Comparison of ENCODE assay signal across 8 cellular contexts in the genomic region with DNA sequence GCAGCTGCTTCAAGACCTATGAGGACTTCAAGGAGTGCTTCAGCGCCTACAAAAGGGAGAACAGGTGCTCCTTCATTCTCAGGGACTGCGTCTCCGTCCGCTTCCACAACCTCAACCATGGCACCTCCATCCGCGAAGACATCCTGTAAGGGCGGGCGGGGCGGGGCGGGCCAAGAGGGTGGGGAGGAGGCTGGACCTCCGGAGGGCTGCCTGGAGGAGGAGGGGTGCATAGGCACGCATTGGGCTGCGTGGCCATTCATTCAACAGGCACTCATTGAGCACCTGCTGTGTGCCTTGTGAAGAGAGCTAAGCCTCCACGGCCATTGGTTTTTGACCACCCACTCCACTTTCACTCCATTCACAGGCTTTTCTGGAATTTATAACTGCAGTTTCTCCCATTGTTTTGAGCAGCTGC. TPM values are rescaled to one million over a fixed set of nuclear protein-coding genes. Genes with fewer than 3 reads are reported as not detected.
DNase-seq lines count a peak whose midpoint lies in the region; ATAC-seq and TF ChIP-seq lines count a peak whose summit lies in the region.

No MANE protein-coding gene starts in this region.

- H3K4me3 ChIP-seq in PC-3 (ENCODE audit: low read length) (peak overlapping the region; percentile 87), duodenal mucosa (ENCODE audit: low read depth in 1 of 2, low read length in 2 of 2) (peak overlapping the region; percentile 95 to 98)

- intact Hi-C loops in activated naive CD4-positive, alpha-beta T cell treated with anti-CD3 and anti-CD28 coated beads for 36 hours (cut with micrococcal nuclease) = loop anchor here (1.0 to 5.0 kb wide), 8 partner anchors 23 to 114 kb away; partner anchors contain the start of genes CTSA, DNTTIP1, NEURL2 and UBE2C
- intact Hi-C loops in PC-3 (cut with micrococcal nuclease) = loop anchor here (1.0 to 2.0 kb wide), 2 partner anchors 23 to 46 kb away; partner anchors contain the start of genes UBE2C and ZSWIM1

- POLR2A ChIA-PET in PC-3 (lab: Charles Lee; ENCODE audit: unreplicated experiment) = interaction anchor here (0.5 kb wide), 1 partner anchor 77 kb away, joined by 4 read pairs; no protein-coding TSS in a partner anchor
- POLR2A ChIA-PET in naive thymus-derived CD8-positive, alpha-beta T cell (lab: Charles Lee) = interaction anchor here (0.7 to 5.4 kb wide), 8 partner anchors 18 to 113 kb away, joined by 3 to 71 read pairs (median 20); partner anchors contain the start of genes CTSA, NEURL2, PCIF1 and SNX21

- H3K9ac ChIP-seq in PC-3 (ENCODE audit: low read length) (peak overlapping the region; percentile 45), duodenal mucosa (ENCODE audit: low read depth in 1 of 2, low read length in 2 of 2) (peak overlapping the region; percentile 72 to 74)

- no TSS peak for BruUV-seq in PC-3 (replicated peaks; lab: Mats Ljungman, UMichigan)

- ATAC-seq in HG02678 (IDR thresholded peaks at IDR 0.05; ENCODE audit: unreplicated experiment) (peak; percentile 13), PC-3 (no peak)
- ATAC-seq in naive thymus-derived CD8-positive, alpha-beta T cell = peak in 1 of 2 donors; percentile 14

- H3K9me2 ChIP-seq in PC-3 (replicated peaks; ENCODE audit: low read length) = no peaks in the 10 kb centered on the region

- H3K9me3 Mint-ChIP-seq in activated naive CD4-positive, alpha-beta T cell treated with anti-CD3 and anti-CD28 coated beads for 36 hours = no peaks in the 10 kb centered on the region
- no peaks in the 10 kb centered on the region for H3K9me3 Mint-ChIP-seq in naive thymus-derived CD8-positive, alpha-beta T cell

- H3K27me3 Mint-ChIP-seq in activated naive CD4-positive, alpha-beta T cell treated with anti-CD3 and anti-CD28 coated beads for 36 hours (ENCODE audit: low read depth) = no peaks in the 10 kb centered on the region
- no peaks in the 10 kb centered on the region for H3K27me3 Mint-ChIP-seq in naive thymus-derived CD8-positive, alpha-beta T cell

- H4K20me1 ChIP-seq in PC-3 (ENCODE audit: low read length) = no peaks in the 10 kb centered on the region

- DNase-seq in activated naive CD4-positive, alpha-beta T cell treated with anti-CD3 and anti-CD28 coated beads for 36 hours = peak; percentile 62
- DNase-seq in activated naive CD4-positive, alpha-beta T cell treated with Interleukin-2 at 50 U/mL for 16 hours = no peak
- DNase-seq in PC-3 = no peak
- peak in 2 of 10 donors; percentile 7 for DNase-seq in naive thymus-derived CD8-positive, alpha-beta T cell
- no peak for DNase-seq in NCI-H1417 (lab: John Stamatoyannopoulos, UW)
- no peak for DNase-seq in middle frontal gyrus (ENCODE audit: extremely low spot score, low spot score)

- H3K9me3 ChIP-seq in PC-3 (ENCODE audit: low read length) (no peaks in the 10 kb centered on the region), duodenal mucosa (ENCODE audit: control insufficient read depth in 1 of 2, low read length in 2 of 2) (no peaks in the 10 kb centered on the region)

- H2AFZ ChIP-seq in PC-3 (ENCODE audit: low read length) = peak overlapping the region; percentile 72

- H3K27me3 ChIP-seq in PC-3 (ENCODE audit: low read length) (no peaks in the 10 kb centered on the region), duodenal mucosa (ENCODE audit: control insufficient read depth in 1 of 2, insufficient read depth in 2 of 2, low read length in 2 of 2) (no peaks in the 10 kb centered on the region)

- H3K36me3 ChIP-seq in PC-3 (ENCODE audit: low read depth, low read length) (0 out of 2 replicates have a peak, but pooled peaks cover 8% of the 10 kb centered on the region), duodenal mucosa (ENCODE audit: control insufficient read depth in 1 of 2, insufficient read depth in 2 of 2, low read length in 2 of 2) (peaks cover 2 to 5% of the 10 kb centered on the region in 2 donors)

- peaks cover 30% of the 10 kb centered on the region for H3K4me1 ChIP-seq in PC-3 (ENCODE audit: insufficient read depth, low read length)
- H3K4me1 ChIP-seq in duodenal mucosa (ENCODE audit: control insufficient read depth in 1 of 2, insufficient read depth in 2 of 2, low read length in 2 of 2) = peaks cover 32 to 47% of the 10 kb centered on the region in 2 donors

- peaks cover 44% of the 10 kb centered on the region for H3K4me1 Mint-ChIP-seq in activated naive CD4-positive, alpha-beta T cell treated with anti-CD3 and anti-CD28 coated beads for 36 hours (ENCODE audit: low read depth)
- H3K4me1 Mint-ChIP-seq in naive thymus-derived CD8-positive, alpha-beta T cell = peaks cover 21 to 62% (median 58%) of the 10 kb centered on the region in 4 donors

- peak overlapping the region; percentile 95 for H3K4me3 Mint-ChIP-seq in activated naive CD4-positive, alpha-beta T cell treated with anti-CD3 and anti-CD28 coated beads for 36 hours
- H3K4me3 Mint-ChIP-seq in naive thymus-derived CD8-positive, alpha-beta T cell = peak overlapping the region; percentile 94 to 97 (median 96)

- no peaks in the 10 kb centered on the region for H3K36me3 Mint-ChIP-seq in activated naive CD4-positive, alpha-beta T cell treated with anti-CD3 and anti-CD28 coated beads for 36 hours (ENCODE audit: low read depth)
- peaks cover 0 to 24% (median 4%) of the 10 kb centered on the region in 3 donors for H3K36me3 Mint-ChIP-seq in naive thymus-derived CD8-positive, alpha-beta T cell

- TF ChIP-seq CTCF in PC-3 (conservative IDR thresholded peaks at IDR 0.05; ENCODE audit: low read depth, low read length) = no peak

- CTCF ChIA-PET in activated naive CD4-positive, alpha-beta T cell treated with anti-CD3 and anti-CD28 coated beads for 36 hours (lab: Charles Lee) = interaction anchor here (0.6 to 1.5 kb wide), 2 partner anchors 8 to 112 kb away, joined by 3 to 4 read pairs; no protein-coding TSS in a partner anchor
- CTCF ChIA-PET in PC-3 (lab: Charles Lee) = no interaction called here

- peaks cover 25% of the 10 kb centered on the region for H3K79me2 ChIP-seq in PC-3 (ENCODE audit: low read length)

- peak overlapping the region; percentile 88 for H3K4me2 ChIP-seq in PC-3 (ENCODE audit: low read length)

- H3K27ac Mint-ChIP-seq in activated naive CD4-positive, alpha-beta T cell treated with anti-CD3 and anti-CD28 coated beads for 36 hours = peak overlapping the region; percentile 98
- peak overlapping the region; percentile 96 to 99 (median 98) for H3K27ac Mint-ChIP-seq in naive thymus-derived CD8-positive, alpha-beta T cell

- H3K27ac ChIP-seq in PC-3 (ENCODE audit: low read length) (no peak overlapping the region), duodenal mucosa (ENCODE audit: low read depth, low read length) (peak overlapping the region; percentile 59)

- no peaks in the 10 kb centered on the region for H3F3A ChIP-seq in PC-3 (ENCODE audit: low read length, unreplicated experiment)

RNA-seq across cellular contexts. Expression of gene ZSWIM3, which starts 0.4 kb away (rescaled TPM):
- 1 to 10 TPM; 3.3 to 3.7 TPM for total RNA-seq in activated naive CD4-positive, alpha-beta T cell treated with anti-CD3 and anti-CD28 coated beads for 36 hours
- 2.1 and 4.2 TPM in 2 replicates for total RNA-seq in PC-3 (2014; rRNA removed)
- 1 to 10 TPM; 4.3 to 4.4 TPM for total RNA-seq in naive thymus-derived CD8-positive, alpha-beta T cell
- polyA plus RNA-seq in naive thymus-derived CD8-positive, alpha-beta T cell = 1 to 10 TPM in 1 of 3 donors, under 1 TPM in 2; 0.35 to 2.1 (median 0.65) TPM

RNA-seq across cellular contexts. Expression of gene ACOT8, which starts 0.7 kb away (rescaled TPM):
- total RNA-seq in activated naive CD4-positive, alpha-beta T cell treated with anti-CD3 and anti-CD28 coated beads for 36 hours = 10 to 100 TPM; 21.4 to 23.3 TPM
- total RNA-seq in PC-3 (2014; rRNA removed) = 57.4 and 58.8 TPM in 2 replicates
- total RNA-seq in naive thymus-derived CD8-positive, alpha-beta T cell = 10 to 100 TPM; 29.6 to 33.3 TPM
- polyA plus RNA-seq in naive thymus-derived CD8-positive, alpha-beta T cell = 10 to 100 TPM; 37.5 to 46.2 (median 38.4) TPM

RNA-seq across cellular contexts. Expression of gene ZSWIM1, which starts 23.2 kb away (rescaled TPM):
- 1 to 10 TPM; 8.2 to 8.4 TPM for total RNA-seq in activated naive CD4-positive, alpha-beta T cell treated with anti-CD3 and anti-CD28 coated beads for 36 hours
- total RNA-seq in PC-3 (2014; rRNA removed) = 9.4 and 16.3 TPM in 2 replicates
- 10 to 100 TPM; 16.5 to 17.6 TPM for total RNA-seq in naive thymus-derived CD8-positive, alpha-beta T cell
- polyA plus RNA-seq in naive thymus-derived CD8-positive, alpha-beta T cell = 1 to 10 TPM in 2 of 3 donors, under 1 TPM in 1; 0.96 to 9.8 (median 1.7) TPM

RNA-seq across cellular contexts. Expression of gene SNX21, which starts 24.2 kb away (rescaled TPM):
- 1 to 10 TPM in 1 of 2 experiments, under 1 TPM in 1; 0.72 to 1.2 TPM for total RNA-seq in activated naive CD4-positive, alpha-beta T cell treated with anti-CD3 and anti-CD28 coated beads for 36 hours
- 90.1 and 108 TPM in 2 replicates for total RNA-seq in PC-3 (2014; rRNA removed)
- 1 to 10 TPM; 1.3 to 1.8 TPM for total RNA-seq in naive thymus-derived CD8-positive, alpha-beta T cell
- 1 to 10 TPM in 2 of 3 donors, under 1 TPM in 1; 0.30 to 2.2 (median 1.4) TPM for polyA plus RNA-seq in naive thymus-derived CD8-positive, alpha-beta T cell

RNA-seq across cellular contexts. Expression of gene SPATA25, which starts 29.6 kb away (rescaled TPM):
- total RNA-seq in activated naive CD4-positive, alpha-beta T cell treated with anti-CD3 and anti-CD28 coated beads for 36 hours = under 1 TPM; 0.38 to 0.52 TPM
- total RNA-seq in PC-3 (2014; rRNA removed) = 0.40 and 0.46 TPM in 2 replicates
- total RNA-seq in naive thymus-derived CD8-positive, alpha-beta T cell = 1 to 10 TPM; 4.1 to 4.8 TPM
- polyA plus RNA-seq in naive thymus-derived CD8-positive, alpha-beta T cell = under 1 TPM in 2 of 3 donors, not detected in 1; 0.24 to 0.42 TPM
